Comparison of ENCODE assay signal across 1 cellular context in genomic region chr17:58693208-58693607, GRCh38.
TF ChIP-seq lines count a peak whose summit lies in the region.

No MANE protein-coding gene starts in this region.

TF ChIP-seq in IMR-90, 13 proteins besides CTCF, POLR2A, EP300 and RAD21 (continued from another document):
- TF ChIP-seq MAFK (IDR thresholded peaks at IDR 0.05; ENCODE audit: low read depth, low read length), result no peak
- no peak for TF ChIP-seq RCOR1 (IDR thresholded peaks at IDR 0.05; ENCODE audit: insufficient replicate concordance, low read length)
- no peak for TF ChIP-seq CHD1 (IDR thresholded peaks at IDR 0.05; ENCODE audit: low read depth, low read length)
- no peak for TF ChIP-seq NFE2L2 (IDR thresholded peaks at IDR 0.05; ENCODE audit: low read depth, low read length)
- no peak for TF ChIP-seq MAZ (IDR thresholded peaks at IDR 0.05; ENCODE audit: borderline replicate concordance, low read depth, low read length)
TF ChIP-seq in IMR-90: peak in this region for 0.
